Comparison of ENCODE assay signal across 21 cellular contexts in the genomic region with DNA sequence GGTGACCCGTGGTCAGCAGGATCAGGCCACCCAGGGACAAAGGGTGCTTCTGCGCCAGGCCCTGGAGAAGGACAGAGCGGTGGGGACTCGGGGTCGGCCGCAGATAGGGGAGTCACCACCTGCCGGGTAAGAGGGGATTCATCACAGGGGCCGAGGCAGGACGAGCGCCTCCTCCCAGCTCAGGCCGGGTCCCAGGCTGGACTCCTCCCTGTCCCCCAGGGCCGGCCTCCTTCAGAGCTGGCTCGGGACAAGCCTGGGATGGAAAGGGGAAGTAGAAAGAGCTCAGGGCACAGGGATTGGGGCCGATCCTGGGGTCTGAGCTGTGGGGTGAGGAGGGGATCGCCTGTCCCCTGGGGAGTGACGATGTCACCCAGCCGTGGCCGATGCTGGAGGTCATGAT.
"Had no signal": no experiment of that assay in that cellular context is flagged by ENCODE, and none has a peak within 500 bp of the region (broad histone marks: within the 10 kb centered on the region; RNA-seq: fewer than 3 reads in every experiment).

No MANE protein-coding gene starts in this region.

- H3K4me1 ChIP-seq: ascending aorta had no signal

- H3K36me3 ChIP-seq: ascending aorta had no signal

- H3K27ac ChIP-seq: ascending aorta, body of pancreas had no signal

- H3K27ac Mint-ChIP-seq: activated CD8-positive, alpha-beta T cell treated with anti-CD3 and anti-CD28 coated beads for 36 hours; activated naive CD4-positive, alpha-beta T cell treated with anti-CD3 and anti-CD28 coated beads, Interleukin-2, amount 10 ng/mL, durations not matched to agents 7 days and 5 days; activated naive CD8-positive, alpha-beta T cell treated with anti-CD3 and anti-CD28 coated beads, Interleukin-2, amount 10 ng/mL, durations not matched to agents 7 days and 5 days; activated T-cell treated with anti-CD3 and anti-CD28 coated beads, Interleukin-2, amount 50 U/mL, for 72 hours; activated T-helper 2 cell treated with anti-CD3 and anti-CD28 coated beads, Interferon-gamma antibody, Interleukin-2, Interleukin-4, amounts not matched to agents 10 μg/mL and 5 μg/mL and 100 μg/mL, durations not matched to agents 14 hours and 24 hours and 36 hours; T-helper 1 cell treated with Interleukin-12 subunit alpha and Interleukin-12 subunit beta and Interleukin-4 antibody, amounts not matched to agents 30 μg/mL and 1 μg/mL, for 36 hours had no signal

- H3K9me3 Mint-ChIP-seq: activated CD8-positive, alpha-beta T cell treated with anti-CD3 and anti-CD28 coated beads for 36 hours; activated naive CD4-positive, alpha-beta T cell treated with anti-CD3 and anti-CD28 coated beads, Interleukin-2, amount 10 ng/mL, durations not matched to agents 7 days and 5 days; activated naive CD8-positive, alpha-beta T cell treated with anti-CD3 and anti-CD28 coated beads, Interleukin-2, amount 10 ng/mL, durations not matched to agents 7 days and 5 days; activated T-cell treated with anti-CD3 and anti-CD28 coated beads, Interleukin-2, amount 50 U/mL, for 72 hours; activated T-helper 2 cell treated with anti-CD3 and anti-CD28 coated beads, Interferon-gamma antibody, Interleukin-2, Interleukin-4, amounts not matched to agents 10 μg/mL and 5 μg/mL and 100 μg/mL, durations not matched to agents 14 hours and 24 hours and 36 hours; T-helper 1 cell treated with Interleukin-12 subunit alpha and Interleukin-12 subunit beta and Interleukin-4 antibody, amounts not matched to agents 30 μg/mL and 1 μg/mL, for 36 hours had no signal

- ATAC-seq: activated CD4-positive, CD25-positive, alpha-beta regulatory T cell treated with anti-CD3 and anti-CD28 coated beads, Interleukin-2, amount 50 U/mL, for 24 hours; activated CD8-positive, alpha-beta T cell treated with anti-CD3 and anti-CD28 coated beads for 36 hours; activated T-cell treated with anti-CD3 and anti-CD28 coated beads, Interleukin-2, amount 50 U/mL, for 72 hours; body of pancreas; PC-3 had no signal

- H3K27me3 ChIP-seq: ascending aorta, body of pancreas had no signal

- H3K36me3 Mint-ChIP-seq: activated naive CD4-positive, alpha-beta T cell treated with anti-CD3 and anti-CD28 coated beads, Interleukin-2, amount 10 ng/mL, durations not matched to agents 7 days and 5 days; activated naive CD8-positive, alpha-beta T cell treated with anti-CD3 and anti-CD28 coated beads, Interleukin-2, amount 10 ng/mL, durations not matched to agents 7 days and 5 days had no signal

- H3K4me3 ChIP-seq: ascending aorta, body of pancreas had no signal

- DNase-seq: activated CD4-positive, alpha-beta T cell treated with anti-CD3 and anti-CD28 coated beads for 4 hours; activated CD8-positive, alpha-beta memory T cell treated with anti-CD3 and anti-CD28 coated beads, Interleukin-2, amount 50 U/mL, for 4 hours; activated CD8-positive, alpha-beta T cell treated with anti-CD3 and anti-CD28 coated beads for 36 hours; activated gamma-delta T cell treated with Interleukin-2 at 50 U/mL for 16 hours; activated naive CD4-positive, alpha-beta T cell treated with anti-CD3 and anti-CD28 coated beads, Interleukin-2, amount 10 ng/mL, durations not matched to agents 7 days and 5 days; activated naive CD8-positive, alpha-beta T cell treated with anti-CD3 and anti-CD28 coated beads, Interleukin-2, amount 10 ng/mL, durations not matched to agents 7 days and 5 days; activated T-cell treated with anti-CD3 and anti-CD28 coated beads, Interleukin-2, amount 50 U/mL, for 72 hours; body of pancreas; central memory CD4-positive, alpha-beta T cell; MM.1S; NCI-H1105; NCI-H1436; NCI-H1694 treated with DMSO at 0.1 percent for 48 hours; NCI-H2029 treated with DMSO at 0.1 percent for 48 hours; NCI-H446; NCI-H524; PC-3 had no signal

- H3K9me3 ChIP-seq: ascending aorta, body of pancreas had no signal
